9 cellular contexts compared by ENCODE assay signal in genomic region chr12:109054124-109054513, GRCh38. TPM values are rescaled to one million over a fixed set of nuclear protein-coding genes. Genes with fewer than 3 reads are reported as not detected.
DNase-seq lines count a peak whose midpoint lies in the region; ATAC-seq and TF ChIP-seq lines count a peak whose summit lies in the region.
"Not testable (repeated sequence)": the region's sequence is repeated elsewhere in the genome, so short reads cannot be mapped to it uniquely, and the experiment has no call there.
"Had no signal": no experiment of that assay in that cellular context is flagged by ENCODE, and none has a peak within 500 bp of the region (broad histone marks: within the 10 kb centered on the region; RNA-seq: fewer than 3 reads in every experiment).

No MANE protein-coding gene starts in this region.

- CTCF ChIA-PET in CD4-positive, alpha-beta memory T cell (lab: Charles Lee; ENCODE audit: partially characterized antibody): interaction anchor here (0.5 to 2.5 kb wide), 9 partner anchors 39 to 1962 kb away, joined by 3 to 8 read pairs (median 4); partner anchors contain the start of genes ALKBH2 and SART3
- CTCF ChIA-PET in OCI-LY7 (lab: Charles Lee; ENCODE audit: unreplicated experiment): not testable (repeated sequence)

- H2AFZ ChIP-seq in GM23248 (peak overlapping the region; percentile 100; the same call in 1 of the 2 replicates), OCI-LY7 (ENCODE audit: low read length) (peak overlapping the region; percentile 45; the same call in 1 of the 2 replicates)
- H2AFZ ChIP-seq in neural progenitor cell (replicated peaks): not testable (repeated sequence)

- not testable (repeated sequence) for H3K9me2 ChIP-seq in GM23248 (ENCODE audit: insufficient read depth); OCI-LY7 (ENCODE audit: insufficient read depth, low read length)

- not testable (repeated sequence) for DNase-seq in CD4-positive, alpha-beta memory T cell; GM23248; OCI-LY7 (ENCODE audit: low spot score); activated T-cell treated with anti-CD3 and anti-CD28 coated beads, Interleukin-2, amount 50 U/mL, for 4 hours; chondrocyte (ENCODE audit: low spot score); immature natural killer cell; neural progenitor cell (ENCODE audit: low spot score); suprapubic skin (ENCODE audit: low spot score in 2 of 2)

- TF ChIP-seq EP300 in suprapubic skin (IDR thresholded peaks at IDR 0.05): not testable (repeated sequence)

- intact Hi-C loops in CD4-positive, alpha-beta memory T cell (cut with micrococcal nuclease): loop anchor here (5.0 to 10.0 kb wide), 2 partner anchors 537 to 1071 kb away; partner anchors contain the start of genes FICD and IFT81
- intact Hi-C loops in OCI-LY7 (cut with micrococcal nuclease; ENCODE audit: unreplicated experiment): not testable (repeated sequence)

- peaks cover 10 to 28% of the 10 kb centered on the region in 2 donors for H3K36me3 Mint-ChIP-seq in CD4-positive, alpha-beta memory T cell
- peaks cover 20% of the 10 kb centered on the region for H3K36me3 Mint-ChIP-seq in activated T-cell treated with anti-CD3 and anti-CD28 coated beads, Interleukin-2, amount 50 U/mL, for 4 hours (ENCODE audit: insufficient read depth)
- H3K36me3 Mint-ChIP-seq in chondrocyte (ENCODE audit: low read depth); neural progenitor cell: not testable (repeated sequence)
- peaks cover 7 to 10% (median 10%) of the 10 kb centered on the region in 3 donors for H3K36me3 Mint-ChIP-seq in immature natural killer cell

- not testable (repeated sequence) for H3K9me3 Mint-ChIP-seq in CD4-positive, alpha-beta memory T cell; activated T-cell treated with anti-CD3 and anti-CD28 coated beads, Interleukin-2, amount 50 U/mL, for 4 hours; chondrocyte (ENCODE audit: low read depth); immature natural killer cell; neural progenitor cell

- 94 to 96% methylated on average over 4 of the region's 4 CpGs for WGBS in GM23248 (ENCODE audit: low coverage in 1 of 2, low lambda C conversion rate in 2 of 2, missing lambda C conversion rate in 2 of 2), 2 experiments
- WGBS in suprapubic skin: 79% methylated on average over 4 of the region's 4 CpGs

- BruUV-seq in OCI-LY7 (replicated peaks; lab: Mats Ljungman, UMichigan): not testable (repeated sequence)

- ATAC-seq in activated T-cell treated with anti-CD3 and anti-CD28 coated beads, Interleukin-2, amount 50 U/mL, for 4 hours: peak in 1 of 2 donors; percentile 3

- H3K27ac ChIP-seq in CD4-positive, alpha-beta memory T cell (ENCODE audit: low read depth, low read length): peak overlapping the region; percentile 85
- not testable (repeated sequence) for H3K27ac ChIP-seq in GM23248, neural progenitor cell, suprapubic skin
- peak overlapping the region; percentile 85 for H3K27ac ChIP-seq in OCI-LY7 (ENCODE audit: low read depth, low read length, poor library complexity, severe bottlenecking)

- not testable (repeated sequence) for H3F3A ChIP-seq in GM23248 (ENCODE audit: insufficient read depth); neural progenitor cell (ENCODE audit: low read depth)

- POLR2A ChIA-PET in CD4-positive, alpha-beta memory T cell (lab: Charles Lee; ENCODE audit: partially characterized antibody): interaction anchor here (0.6 to 2.0 kb wide), 6 partner anchors 39 to 491 kb away, joined by 3 to 11 read pairs (median 4); partner anchors contain the start of genes ALKBH2, ISCU, SSH1 and UNG
- POLR2A ChIA-PET in OCI-LY7 (lab: Charles Lee): interaction anchor here (0.6 to 1.8 kb wide), 10 partner anchors 9 to 1147 kb away, joined by 3 to 13 read pairs (median 4); partner anchors contain the start of gene ALKBH2

- H3K4me1 Mint-ChIP-seq in CD4-positive, alpha-beta memory T cell: peaks cover 10 to 23% (median 17%) of the 10 kb centered on the region in 4 donors
- H3K4me1 Mint-ChIP-seq in activated T-cell treated with anti-CD3 and anti-CD28 coated beads, Interleukin-2, amount 50 U/mL, for 4 hours (ENCODE audit: low read depth): peaks cover 14% of the 10 kb centered on the region
- peaks cover 18% of the 10 kb centered on the region for H3K4me1 Mint-ChIP-seq in chondrocyte (ENCODE audit: low read depth)
- peaks cover 25 to 29% of the 10 kb centered on the region in 2 donors for H3K4me1 Mint-ChIP-seq in immature natural killer cell
- peaks cover 19% of the 10 kb centered on the region for H3K4me1 Mint-ChIP-seq in neural progenitor cell

- not testable (repeated sequence) for H3K9ac ChIP-seq in GM23248, neural progenitor cell

- H3K27ac Mint-ChIP-seq in CD4-positive, alpha-beta memory T cell: peak overlapping the region; percentile 87 to 100 (median 98)
- H3K27ac Mint-ChIP-seq in chondrocyte (ENCODE audit: unreplicated experiment); neural progenitor cell: not testable (repeated sequence)
- peak overlapping the region; percentile 94 to 100 (median 98) for H3K27ac Mint-ChIP-seq in immature natural killer cell

- not testable (repeated sequence) for H3K9me3 ChIP-seq in CD4-positive, alpha-beta memory T cell (ENCODE audit: control insufficient read depth in 1 of 2, low read length in 2 of 2); GM23248 (ENCODE audit: low read depth); OCI-LY7 (ENCODE audit: low read length); neural progenitor cell (ENCODE audit: low read depth); suprapubic skin

- H3K79me2 ChIP-seq in GM23248 (ENCODE audit: insufficient read depth): peaks cover 22% of the 10 kb centered on the region
- peaks cover 44% of the 10 kb centered on the region for H3K79me2 ChIP-seq in OCI-LY7 (ENCODE audit: insufficient read depth, low read depth, low read length)
- H3K79me2 ChIP-seq in neural progenitor cell (ENCODE audit: low read depth): not testable (repeated sequence)

- not testable (repeated sequence) for H4K20me1 ChIP-seq in GM23248 (ENCODE audit: insufficient read depth); OCI-LY7 (ENCODE audit: insufficient read depth, low read length); neural progenitor cell (ENCODE audit: low read depth)

- not testable (repeated sequence) for H3K36me3 ChIP-seq in CD4-positive, alpha-beta memory T cell (ENCODE audit: insufficient read depth, low read length); GM23248 (ENCODE audit: low read depth); neural progenitor cell
- peaks cover 37% of the 10 kb centered on the region for H3K36me3 ChIP-seq in OCI-LY7 (ENCODE audit: insufficient read depth, low read length)
- peaks cover 17% of the 10 kb centered on the region for H3K36me3 ChIP-seq in suprapubic skin

- H3K4me1 ChIP-seq in CD4-positive, alpha-beta memory T cell (ENCODE audit: insufficient read depth, low read length): peaks cover 18% of the 10 kb centered on the region
- H3K4me1 ChIP-seq in GM23248 (ENCODE audit: insufficient read depth) (peaks cover 12% of the 10 kb centered on the region; the same call in 1 of the 2 replicates), OCI-LY7 (ENCODE audit: insufficient read depth, low read length, poor library complexity, severe bottlenecking) (peaks cover 51% of the 10 kb centered on the region), suprapubic skin (peaks cover 18% of the 10 kb centered on the region)
- H3K4me1 ChIP-seq in neural progenitor cell: not testable (repeated sequence)

- not testable (repeated sequence) for TF ChIP-seq CTCF in OCI-LY7 (conservative IDR thresholded peaks at IDR 0.05; ENCODE audit: low read length); chondrocyte (IDR thresholded peaks at IDR 0.05); neural progenitor cell (IDR thresholded peaks at IDR 0.05); suprapubic skin (IDR thresholded peaks at IDR 0.05)

- not testable (repeated sequence) for H3K27me3 Mint-ChIP-seq in CD4-positive, alpha-beta memory T cell; activated T-cell treated with anti-CD3 and anti-CD28 coated beads, Interleukin-2, amount 50 U/mL, for 4 hours (ENCODE audit: low read depth); chondrocyte (ENCODE audit: low read depth); neural progenitor cell (ENCODE audit: insufficient read depth, low read depth)
- peaks cover 2 to 12% (median 7%) of the 10 kb centered on the region in 3 donors for H3K27me3 Mint-ChIP-seq in immature natural killer cell (ENCODE audit: low read depth in 3 of 3)

- H3K4me3 ChIP-seq in CD4-positive, alpha-beta memory T cell (ENCODE audit: low read length in 2 of 2): peak overlapping the region; percentile 87 to 96
- H3K4me3 ChIP-seq in GM23248 (peak overlapping the region; percentile 92), OCI-LY7 (ENCODE audit: low read depth, low read length, poor library complexity, severe bottlenecking) (peak overlapping the region; percentile 81), suprapubic skin (peak overlapping the region; percentile 87)
- not testable (repeated sequence) for H3K4me3 ChIP-seq in neural progenitor cell

- peak overlapping the region; percentile 93 to 100 (median 96) for H3K4me3 Mint-ChIP-seq in CD4-positive, alpha-beta memory T cell
- peak overlapping the region; percentile 95 for H3K4me3 Mint-ChIP-seq in activated T-cell treated with anti-CD3 and anti-CD28 coated beads, Interleukin-2, amount 50 U/mL, for 4 hours
- H3K4me3 Mint-ChIP-seq in chondrocyte (ENCODE audit: unreplicated experiment): peak overlapping the region; percentile 92
- peak overlapping the region; percentile 90 to 97 (median 94) for H3K4me3 Mint-ChIP-seq in immature natural killer cell
- H3K4me3 Mint-ChIP-seq in neural progenitor cell: peak overlapping the region; percentile 98

- not testable (repeated sequence) for TF ChIP-seq POLR2A in suprapubic skin (IDR thresholded peaks at IDR 0.05)

- not testable (repeated sequence) for H3K27me3 ChIP-seq in CD4-positive, alpha-beta memory T cell (ENCODE audit: insufficient read depth, low read length); GM23248 (replicated peaks; ENCODE audit: insufficient read depth); neural progenitor cell; suprapubic skin

- not testable (repeated sequence) for H3K4me2 ChIP-seq in GM23248 (ENCODE audit: unreplicated experiment); neural progenitor cell
- peak overlapping the region; percentile 99 for H3K4me2 ChIP-seq in OCI-LY7 (ENCODE audit: low read length)

- in situ Hi-C loops in GM23248 (cut with MboI): not testable (repeated sequence)

RNA-seq across cellular contexts. Expression of gene USP30, which starts 1.7 kb away (rescaled TPM):
- total RNA-seq in CD4-positive, alpha-beta memory T cell: 10 to 100 TPM in 1 of 2 experiments, 1 to 10 TPM in 1; 8.1 to 14.2 TPM
- polyA plus RNA-seq in CD4-positive, alpha-beta memory T cell: 10 to 100 TPM in 1 of 2 donors, 1 to 10 TPM in 1; 6.8 to 13.9 TPM
- 7.5 and 8.5 TPM in 2 replicates for total RNA-seq in GM23248 (2014; rRNA removed; shearing (Covaris generic))
- 6.5 and 7.0 TPM in 2 replicates for polyA plus RNA-seq in GM23248 (2016; fragmentation: Nextera tagmentation; extraction: Ambion mirVana)
- total RNA-seq in OCI-LY7 (2014; rRNA removed; shearing (Covaris generic)): 15.7 and 17.1 TPM in 2 replicates
- total RNA-seq in OCI-LY7 (2022): 36.2 and 38.6 TPM in 2 replicates
- 10 to 100 TPM in 1 of 3 donors, 1 to 10 TPM in 2; 5.6 to 11.5 (median 8.6) TPM for total RNA-seq in activated T-cell treated with anti-CD3 and anti-CD28 coated beads, Interleukin-2, amount 50 U/mL, for 4 hours
- 10.4 to 13.3 TPM (median 11.0 TPM) in 3 replicates for total RNA-seq in chondrocyte
- polyA plus RNA-seq in immature natural killer cell: 10 to 100 TPM; 10.2 to 17.5 (median 12.8) TPM
- 17.4 and 17.6 TPM in 2 replicates for total RNA-seq in neural progenitor cell (ENCODE audit: low replicate concordance)
- 10 to 100 TPM; 22.8 to 43.9 (median 26.0) TPM for total RNA-seq in suprapubic skin

RNA-seq across cellular contexts. Expression of gene SVOP, which starts 33.3 kb away (rescaled TPM):
- not detected for total RNA-seq in CD4-positive, alpha-beta memory T cell
- not detected for polyA plus RNA-seq in CD4-positive, alpha-beta memory T cell
- not detected in 2 replicates for total RNA-seq in GM23248 (2014; rRNA removed; shearing (Covaris generic))
- polyA plus RNA-seq in GM23248 (2016; fragmentation: Nextera tagmentation; extraction: Ambion mirVana) (not detected in 2 replicates), immature natural killer cell (not detected)
- not detected in 2 replicates for total RNA-seq in OCI-LY7 (2014; rRNA removed; shearing (Covaris generic))
- total RNA-seq in OCI-LY7 (2022) (not detected in 2 replicates), chondrocyte (not detected in 3 replicates), neural progenitor cell (ENCODE audit: low replicate concordance) (0.12 TPM in 1 of 2 replicates, not detected in the other), suprapubic skin (not detected)
- not detected for total RNA-seq in activated T-cell treated with anti-CD3 and anti-CD28 coated beads, Interleukin-2, amount 50 U/mL, for 4 hours
- total RNA-seq: dermis blood vessel endothelial cell had no signal

RNA-seq across cellular contexts. Expression of gene ALKBH2, which starts 39.2 kb away (rescaled TPM):
- 10 to 100 TPM; 12.9 to 14.4 TPM for total RNA-seq in CD4-positive, alpha-beta memory T cell
- polyA plus RNA-seq in CD4-positive, alpha-beta memory T cell: 10 to 100 TPM; 15.0 to 16.4 TPM
- total RNA-seq in GM23248 (2014; rRNA removed; shearing (Covaris generic)): 5.8 and 14.8 TPM in 2 replicates
- polyA plus RNA-seq in GM23248 (2016; fragmentation: Nextera tagmentation; extraction: Ambion mirVana): 20.4 and 22.5 TPM in 2 replicates
- total RNA-seq in OCI-LY7 (2014; rRNA removed; shearing (Covaris generic)): 70.3 and 76.8 TPM in 2 replicates
- total RNA-seq in OCI-LY7 (2022): 90.5 and 111 TPM in 2 replicates
- total RNA-seq in activated T-cell treated with anti-CD3 and anti-CD28 coated beads, Interleukin-2, amount 50 U/mL, for 4 hours: 10 to 100 TPM; 59.8 to 73.2 (median 71.4) TPM
- 10.6 to 13.1 TPM (median 12.7 TPM) in 3 replicates for total RNA-seq in chondrocyte
- 10 to 100 TPM in 1 of 3 donors, 1 to 10 TPM in 2; 6.2 to 11.6 (median 9.2) TPM for polyA plus RNA-seq in immature natural killer cell
- 18.5 TPM in 2 replicates for total RNA-seq in neural progenitor cell (ENCODE audit: low replicate concordance)
- total RNA-seq in suprapubic skin: 10 to 100 TPM; 18.8 to 36.0 (median 22.1) TPM

RNA-seq across cellular contexts. Expression of gene UNG, which starts 43.3 kb away (rescaled TPM):
- total RNA-seq in CD4-positive, alpha-beta memory T cell: 10 to 100 TPM; 18.5 to 19.5 TPM
- 10 to 100 TPM; 43.1 to 47.1 TPM for polyA plus RNA-seq in CD4-positive, alpha-beta memory T cell
- total RNA-seq in GM23248 (2014; rRNA removed; shearing (Covaris generic)): 27.3 and 38.6 TPM in 2 replicates
- polyA plus RNA-seq in GM23248 (2016; fragmentation: Nextera tagmentation; extraction: Ambion mirVana) (32.7 and 36.6 TPM in 2 replicates), immature natural killer cell (10 to 100 TPM; 30.2 to 42.3 (median 36.2) TPM)
- total RNA-seq in OCI-LY7 (2014; rRNA removed; shearing (Covaris generic)): 50.7 and 60.6 TPM in 2 replicates
- total RNA-seq in OCI-LY7 (2022) (84.1 and 85.0 TPM in 2 replicates), chondrocyte (13.6 to 23.7 TPM (median 15.2 TPM) in 3 replicates), neural progenitor cell (ENCODE audit: low replicate concordance) (71.0 and 132 TPM in 2 replicates), suprapubic skin (10 to 100 TPM; 17.9 to 43.9 (median 40.0) TPM)
- 100 to 1,000 TPM in 2 of 3 donors, 10 to 100 TPM in 1; 91.9 to 134 (median 117) TPM for total RNA-seq in activated T-cell treated with anti-CD3 and anti-CD28 coated beads, Interleukin-2, amount 50 U/mL, for 4 hours
